8 cellular contexts compared by ENCODE assay signal in the genomic region with DNA sequence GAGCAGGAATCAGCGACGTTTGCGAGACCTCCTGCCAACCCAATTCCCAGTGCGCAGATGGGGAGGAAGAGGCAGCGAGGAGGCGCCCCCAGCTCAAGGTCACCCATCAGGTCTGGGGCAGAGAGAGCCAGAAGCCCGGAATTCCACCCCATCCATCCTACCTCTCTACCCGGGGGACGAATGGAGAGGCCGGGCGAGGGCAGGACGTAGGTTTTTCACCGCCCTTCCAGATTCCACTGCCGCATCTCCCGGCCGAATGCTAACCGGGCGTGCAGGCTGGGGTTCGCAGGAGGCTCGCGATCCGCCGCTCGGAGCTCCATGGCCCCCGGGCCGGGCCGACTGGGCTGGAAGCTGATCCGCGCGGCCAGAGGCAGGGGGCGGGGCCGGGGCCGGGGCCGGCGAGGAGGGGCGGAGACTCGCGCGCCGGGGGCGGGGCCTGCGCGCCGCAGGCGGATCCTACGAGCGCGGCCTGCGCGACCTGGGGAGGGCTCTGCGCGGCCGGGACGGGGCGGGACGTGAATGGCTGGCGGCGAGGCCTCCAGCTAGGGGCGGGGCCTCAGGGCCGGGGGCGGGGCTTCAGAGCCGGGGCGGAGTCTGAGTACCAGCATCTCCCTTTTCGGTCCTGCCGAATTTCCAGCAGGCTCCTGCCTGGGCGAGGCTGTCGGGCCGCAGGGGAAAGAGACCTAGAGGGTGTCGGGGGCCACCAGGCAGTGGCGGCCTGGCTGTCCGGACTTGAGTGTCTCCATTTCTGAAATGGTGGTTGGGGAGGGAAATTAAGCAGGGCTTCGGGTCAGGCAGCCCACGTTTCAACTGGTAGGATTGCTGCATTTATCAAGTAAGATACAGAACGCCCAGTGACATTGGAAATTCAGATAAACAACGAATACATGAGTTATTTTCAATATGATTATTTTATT. TPM values are rescaled to one million over a fixed set of nuclear protein-coding genes. Genes with fewer than 3 reads are reported as not detected.
DNase-seq lines count a peak whose midpoint lies in the region; ATAC-seq, FAIRE-seq and TF ChIP-seq lines count a peak whose summit lies in the region.

A gene with protein sequence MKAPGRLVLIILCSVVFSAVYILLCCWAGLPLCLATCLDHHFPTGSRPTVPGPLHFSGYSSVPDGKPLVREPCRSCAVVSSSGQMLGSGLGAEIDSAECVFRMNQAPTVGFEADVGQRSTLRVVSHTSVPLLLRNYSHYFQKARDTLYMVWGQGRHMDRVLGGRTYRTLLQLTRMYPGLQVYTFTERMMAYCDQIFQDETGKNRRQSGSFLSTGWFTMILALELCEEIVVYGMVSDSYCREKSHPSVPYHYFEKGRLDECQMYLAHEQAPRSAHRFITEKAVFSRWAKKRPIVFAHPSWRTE (minus strand): TSS at position 377 of the 917 bp plus-strand sequence. CDS start 622 bp downstream, outside the sequence.

- no peak within 1 kb of the TSS for H3K56ac ChIP-seq in H1 (replicated peaks; ENCODE audit: insufficient read length, low read depth, low read length)
- peak within 1 kb of the TSS; percentile 83 for H3K56ac ChIP-seq in mesendoderm (ENCODE audit: low read length)

- no peak within 1 kb of the TSS; the same call in 1 of the 2 replicates for H3K18ac ChIP-seq in H1 (ENCODE audit: extremely low read depth, low read length)
- H3K18ac ChIP-seq in mesendoderm (ENCODE audit: low read length), result no peak within 1 kb of the TSS

- H4K5ac ChIP-seq in H1 (ENCODE audit: insufficient read length, low read depth, low read length) (no peak within 1 kb of the TSS), mesendoderm (ENCODE audit: low read length) (no peak within 1 kb of the TSS)

- no peak within 1 kb of the TSS for H4K91ac ChIP-seq in H1 (replicated peaks; ENCODE audit: insufficient read length, low read length)

- H3K36me3 ChIP-seq in H1 (ENCODE audit: control insufficient read depth in 2 of 4, insufficient read depth in 4 of 4, low read length in 3 of 4), result peaks cover 0 to 6% (median 0%) of the 10 kb centered on the region in 4 experiments; a peak in 1 of 8 replicates
- no peaks in the 10 kb centered on the region for H3K36me3 ChIP-seq in mesendoderm (ENCODE audit: control insufficient read depth, insufficient read depth, low read length)

- peak within 1 kb of the TSS; percentile 71 for H4K8ac ChIP-seq in H1 (ENCODE audit: extremely low read depth, insufficient read depth, low read length)
- no peak within 1 kb of the TSS for H4K8ac ChIP-seq in mesendoderm (ENCODE audit: low read depth, low read length)

- POLR2A ChIA-PET in H1 (lab: Charles Lee; ENCODE audit: partially characterized antibody), result interaction anchor here (0.6 to 3.7 kb wide), 8 partner anchors 11 to 139 kb away, joined by 3 to 16 read pairs (median 4); partner anchors contain the start of genes SH2D3C and ST6GALNAC6

- CTCF ChIA-PET in activated CD8-positive, alpha-beta memory T cell treated with anti-CD3 and anti-CD28 coated beads, Interleukin-2, amount 10 ng/mL, durations not matched to agents 7 days and 5 days (lab: Charles Lee), result interaction anchor here (0.6 to 4.2 kb wide), 21 partner anchors 10 to 201 kb away, joined by 3 to 26 read pairs (median 4); partner anchors contain the start of genes CDK9, NAIF1, SH2D3C and SLC25A25
- CTCF ChIA-PET in H1 (lab: Charles Lee; ENCODE audit: partially characterized antibody), result interaction anchor here (0.6 to 2.9 kb wide), 19 partner anchors 9 to 327 kb away, joined by 3 to 13 read pairs (median 4); partner anchors contain the start of genes ST6GALNAC6 and TOR2A

- ATAC-seq in GM19455 (IDR thresholded peaks at IDR 0.05; ENCODE audit: unreplicated experiment), result peak; percentile 58
- peak; percentile 94 for ATAC-seq in activated CD8-positive, alpha-beta memory T cell treated with anti-CD3 and anti-CD28 coated beads, Interleukin-2, amount 10 ng/mL, durations not matched to agents 7 days and 5 days

- peak within 1 kb of the TSS; percentile 86; the same call in 1 of the 2 replicates for H2BK12ac ChIP-seq in H1 (ENCODE audit: low read depth, low read length)

- H3K36me3 Mint-ChIP-seq in activated CD8-positive, alpha-beta memory T cell treated with anti-CD3 and anti-CD28 coated beads, Interleukin-2, amount 10 ng/mL, durations not matched to agents 7 days and 5 days, result peaks cover 18% of the 10 kb centered on the region

- peaks cover 4 to 8% (median 7%) of the 10 kb centered on the region in 4 experiments for H3K4me1 ChIP-seq in H1 (replicated peaks in 1 of 4; ENCODE audit: control insufficient read depth in 3 of 4, insufficient read depth in 4 of 4, low read length in 3 of 4)
- H3K4me1 ChIP-seq in mesendoderm (ENCODE audit: control insufficient read depth, low read depth, low read length), result no peaks in the 10 kb centered on the region

- TF ChIP-seq EP300 in H1 (IDR thresholded peaks at IDR 0.05; ENCODE audit: borderline replicate concordance in 1 of 2, low read depth in 2 of 2, low read length in 2 of 2), result no peak

- 12% methylated on average over 32 of the region's 75 CpGs; no CpG with 5 or more reads in 1 of the 2 experiments for WGBS in H1 (ENCODE audit: extremely low coverage in 1 of 2, insufficient coverage in 1 of 2, insufficient read length in 1 of 2, insufficient replicate concordance in 2 of 2, low coverage in 1 of 2, low lambda C conversion rate in 2 of 2, missing lambda C conversion rate in 1 of 2), 2 experiments
- WGBS in mesendoderm (ENCODE audit: extremely low coverage, insufficient coverage, low lambda C conversion rate), result no CpG with 5 or more reads among the region's 75 CpGs

- H2AK5ac ChIP-seq in H1 (ENCODE audit: low read depth, low read length), result 0 out of 2 replicates have a peak within 1 kb of the TSS, but pooled peaks have one; percentile 10
- H2AK5ac ChIP-seq in mesendoderm (ENCODE audit: low read length), result no peak within 1 kb of the TSS

- H3K23me2 ChIP-seq in H1 (ENCODE audit: low read depth, low read length), result peaks cover 5% of the 10 kb centered on the region

- H2AFZ ChIP-seq in H1 (ENCODE audit: low read length), result peak within 1 kb of the TSS; percentile 24; the same call in 1 of the 2 replicates

- peak within 1 kb of the TSS; percentile 81; the same call in 1 of the 2 replicates for H2BK15ac ChIP-seq in H1 (ENCODE audit: low read length)
- no peak within 1 kb of the TSS for H2BK15ac ChIP-seq in mesendoderm (replicated peaks; ENCODE audit: low read depth)

- H3K23ac ChIP-seq in H1 (ENCODE audit: insufficient read length) (no peak within 1 kb of the TSS), mesendoderm (ENCODE audit: low read length) (no peak within 1 kb of the TSS)

- no peak for TF ChIP-seq RAD21 in H1 (IDR thresholded peaks at IDR 0.05 in 1 of 2, conservative IDR thresholded peaks at IDR 0.05 in 1 of 2; ENCODE audit: low read depth in 2 of 2, low read length in 2 of 2)

- H3K14ac ChIP-seq in H1 (ENCODE audit: insufficient read length), result no peak within 1 kb of the TSS

- no peaks in the 10 kb centered on the region for H3K9me3 Mint-ChIP-seq in activated CD8-positive, alpha-beta memory T cell treated with anti-CD3 and anti-CD28 coated beads, Interleukin-2, amount 10 ng/mL, durations not matched to agents 7 days and 5 days (ENCODE audit: low read depth)

- peak; percentile 97 for DNase-seq in CD1c-positive myeloid dendritic cell (ENCODE audit: extremely low spot score)
- DNase-seq in HL-60 (ENCODE audit: low read depth in 1 of 2, low spot score in 1 of 2), result peak; percentile 76 to 88
- peak; percentile 85 for DNase-seq in NOMO-1 treated with DMSO at 0.1 percent for 48 hours (lab: John Stamatoyannopoulos, UW; ENCODE audit: unreplicated experiment)
- DNase-seq in activated CD8-positive, alpha-beta memory T cell treated with anti-CD3 and anti-CD28 coated beads, Interleukin-2, amount 10 ng/mL, durations not matched to agents 7 days and 5 days, result peak; percentile 96
- peak in 1 of 2 experiments; percentile 97 for DNase-seq in H1 (ENCODE audit: low read depth in 1 of 2, low spot score in 2 of 2)
- DNase-seq in mesendoderm, result peak; percentile 91
- DNase-seq in stimulated activated CD8-positive, alpha-beta memory T cell treated with anti-CD3 and anti-CD28 coated beads, Interleukin-12 subunit alpha, Interleukin-12 subunit beta, amount 100 ng/mL, for 4 hours (ENCODE audit: low read depth), result peak; percentile 94

- H3K4me3 Mint-ChIP-seq in activated CD8-positive, alpha-beta memory T cell treated with anti-CD3 and anti-CD28 coated beads, Interleukin-2, amount 10 ng/mL, durations not matched to agents 7 days and 5 days, result peak within 1 kb of the TSS; percentile 81

- no peak within 1 kb of the TSS for H3K27ac ChIP-seq in HL-60 (replicated peaks)
- H3K27ac ChIP-seq in H1 (ENCODE audit: low read depth, low read length), result no peak within 1 kb of the TSS
- H3K27ac ChIP-seq in mesendoderm (ENCODE audit: low read depth, low read length), result no peak within 1 kb of the TSS

- no peaks in the 10 kb centered on the region for H3K79me2 ChIP-seq in H1 (ENCODE audit: control insufficient read depth in 1 of 2, insufficient read depth in 2 of 2, low read length in 2 of 2)
- H3K79me2 ChIP-seq in mesendoderm (ENCODE audit: control insufficient read depth, insufficient read depth, low read length), result no peaks in the 10 kb centered on the region

- no peak within 1 kb of the TSS for H2BK20ac ChIP-seq in H1 (ENCODE audit: low read length)

- no peak for TF ChIP-seq POLR2A in H1 (IDR thresholded peaks at IDR 0.05; ENCODE audit: control extremely low read depth in 1 of 2, low read depth in 2 of 2, low read length in 2 of 2)

- H3K4ac ChIP-seq in H1 (replicated peaks; ENCODE audit: insufficient read length, low read depth, low read length), result no peak within 1 kb of the TSS
- H3K4ac ChIP-seq in mesendoderm (ENCODE audit: low read depth, low read length), result no peak within 1 kb of the TSS

- H3K4me2 ChIP-seq in H1 (ENCODE audit: insufficient read depth in 1 of 2, low read depth in 2 of 2, low read length in 2 of 2) (peak within 1 kb of the TSS; percentile 91 to 92), mesendoderm (ENCODE audit: low read length) (peak within 1 kb of the TSS; percentile 89)

- peak within 1 kb of the TSS in 3 of 4 experiments; percentile 35 to 63 (median 43); a peak in 5 of 7 replicates for H3K9ac ChIP-seq in H1 (replicated peaks in 1 of 4; ENCODE audit: extremely low read depth in 1 of 4, low read depth in 3 of 4, low read length in 3 of 4)
- H3K9ac ChIP-seq in mesendoderm (ENCODE audit: low read length), result peak within 1 kb of the TSS; percentile 71

- H3K27me3 ChIP-seq in HL-60 (ENCODE audit: insufficient read depth, poor library complexity, severe bottlenecking), result no peaks in the 10 kb centered on the region
- peaks cover 0 to 12% (median 10%) of the 10 kb centered on the region in 4 experiments; a peak in 5 of 7 replicates for H3K27me3 ChIP-seq in H1 (replicated peaks in 1 of 4; ENCODE audit: control insufficient read depth in 3 of 4, extremely low read depth in 1 of 4, insufficient read depth in 3 of 4, low read length in 3 of 4)
- H3K27me3 ChIP-seq in mesendoderm (ENCODE audit: insufficient read depth, low read length, poor library complexity), result no peaks in the 10 kb centered on the region

- no peak for TF ChIP-seq CTCF in HL-60 (IDR thresholded peaks at IDR 0.05; ENCODE audit: insufficient read depth, low read length)
- no peak for TF ChIP-seq CTCF in H1 (IDR thresholded peaks at IDR 0.05; ENCODE audit: control extremely low read depth in 1 of 3, insufficient read depth in 1 of 3, low read depth in 1 of 3, low read length in 3 of 3)

- H3K79me1 ChIP-seq in H1 (ENCODE audit: low read depth, low read length) (no peaks in the 10 kb centered on the region), mesendoderm (ENCODE audit: low read length) (no peaks in the 10 kb centered on the region)

- H2BK5ac ChIP-seq in H1 (ENCODE audit: low read depth, low read length), result 0 out of 2 replicates have a peak within 1 kb of the TSS, but pooled peaks have one; percentile 15
- no peak within 1 kb of the TSS for H2BK5ac ChIP-seq in mesendoderm (ENCODE audit: low read length)

- peaks cover 0 to 3% of the 10 kb centered on the region in 2 experiments for H4K20me1 ChIP-seq in H1 (replicated peaks in 1 of 2; ENCODE audit: control insufficient read depth in 1 of 2, insufficient read depth in 2 of 2, low read length in 2 of 2)

- H3K27me3 Mint-ChIP-seq in activated CD8-positive, alpha-beta memory T cell treated with anti-CD3 and anti-CD28 coated beads, Interleukin-2, amount 10 ng/mL, durations not matched to agents 7 days and 5 days, result peaks cover under 1% of the 10 kb centered on the region

- no peak for FAIRE-seq in H1 (lab: Jason Lieb, UNC)

- H3K9me3 ChIP-seq in H1 (ENCODE audit: insufficient read depth in 2 of 2, low read depth in 1 of 2, low read length in 1 of 2), result no peaks in the 10 kb centered on the region

- no peak within 1 kb of the TSS for H2BK120ac ChIP-seq in H1 (replicated peaks; ENCODE audit: low read depth, low read length)
- no peak within 1 kb of the TSS for H2BK120ac ChIP-seq in mesendoderm (ENCODE audit: low read depth, low read length)

- H3K4me1 Mint-ChIP-seq in activated CD8-positive, alpha-beta memory T cell treated with anti-CD3 and anti-CD28 coated beads, Interleukin-2, amount 10 ng/mL, durations not matched to agents 7 days and 5 days, result peaks cover 75% of the 10 kb centered on the region

- H3K4me3 ChIP-seq in HL-60 (replicated peaks; ENCODE audit: insufficient read depth, low read length) (peak within 1 kb of the TSS; percentile 74), H1 (ENCODE audit: extremely low read depth in 1 of 4, insufficient read depth in 2 of 4, low read depth in 3 of 4, low read length in 4 of 4) (peak within 1 kb of the TSS; percentile 55 to 70 (median 60)), mesendoderm (ENCODE audit: low read length) (peak within 1 kb of the TSS; percentile 48)

- peak within 1 kb of the TSS; percentile 91 for H3K27ac Mint-ChIP-seq in activated CD8-positive, alpha-beta memory T cell treated with anti-CD3 and anti-CD28 coated beads, Interleukin-2, amount 10 ng/mL, durations not matched to agents 7 days and 5 days

RNA-seq across cellular contexts. Expression of the gene that starts here (rescaled TPM):
- total RNA-seq in activated CD8-positive, alpha-beta memory T cell treated with anti-CD3 and anti-CD28 coated beads, Interleukin-2, amount 10 ng/mL, durations not matched to agents 7 days and 5 days, result 10 to 100 TPM; 64.7 to 71.4 TPM
- total RNA-seq in H1 (2021; fragmentation: NEBNext Ultra II Directional; extraction: Animal tissue kit (Norgen Biotek cat#: 25700)), result 21.8 and 27.0 TPM in 2 replicates
- polyA plus RNA-seq in H1 (2011; rRNA removed), result 34.1 and 49.5 TPM in 2 replicates
- polyA plus RNA-seq in H1 (2011; cell fraction: cytosol; rRNA removed), result 27.6 TPM
- 38.3 TPM for polyA plus RNA-seq in H1 (2011; cell fraction: nucleus; rRNA removed)
- 11.6 to 21.8 TPM (median 18.9 TPM) in 4 replicates for polyA plus RNA-seq in H1 (2012, experiment 1 of 2)
- 18.6 TPM for polyA plus RNA-seq in H1 (2012, experiment 2 of 2)
- polyA plus RNA-seq in H1 (2013, experiment 1 of 2), result 26.2 TPM
- 25.6 TPM for polyA plus RNA-seq in H1 (2013, experiment 2 of 2)
- polyA minus RNA-seq in H1 (2011; rRNA and poly(A)+ RNA removed), result 16.4 and 19.0 TPM in 2 replicates
- polyA minus RNA-seq in H1 (2011; cell fraction: cytosol; rRNA and poly(A)+ RNA removed), result 32.7 TPM
- polyA minus RNA-seq in H1 (2011; cell fraction: nucleus; rRNA and poly(A)+ RNA removed), result 24.5 TPM
- 12.3 TPM for polyA plus RNA-seq in mesendoderm (2013, experiment 1 of 2)
- 14.4 TPM for polyA plus RNA-seq in mesendoderm (2013, experiment 2 of 2)
